ENCODE assay signal across 10 cellular contexts in the genomic region with DNA sequence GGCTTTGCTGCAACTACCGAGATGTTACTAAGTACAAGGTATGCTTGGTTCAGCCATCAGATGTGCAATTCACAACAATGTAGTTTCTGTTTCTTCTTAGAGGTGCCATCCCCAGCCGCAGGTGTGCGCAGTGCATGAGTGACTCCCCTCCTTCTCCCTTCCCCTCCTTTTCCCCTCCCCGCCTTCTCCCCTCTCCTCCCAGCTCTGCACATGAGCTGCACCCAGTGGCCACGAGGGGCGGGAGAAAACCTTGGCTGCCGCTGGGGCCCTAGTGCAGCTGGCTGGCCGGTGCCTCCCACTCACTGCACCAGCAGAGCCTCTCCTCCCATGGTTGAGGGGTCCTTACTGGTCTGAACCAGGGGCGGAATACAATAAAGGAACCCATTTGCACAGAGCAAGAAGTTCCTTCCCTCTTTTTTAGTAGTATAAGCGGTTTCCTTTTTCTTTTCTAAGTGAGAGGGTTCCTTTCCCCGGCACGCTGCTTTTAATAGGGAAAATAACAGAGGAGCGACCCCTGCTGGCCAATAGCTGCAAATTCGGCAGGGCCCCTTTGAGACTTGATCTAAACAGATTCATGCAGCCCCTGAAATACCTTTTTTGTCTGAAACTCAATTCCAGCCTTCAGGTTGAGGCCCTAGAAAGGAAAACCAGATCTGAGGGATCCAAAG. TPM values are rescaled to one million over a fixed set of nuclear protein-coding genes. Genes with fewer than 3 reads are reported as not detected.
A peak's percentile ranks its signal among the peaks of the same experiment; 100 is the strongest.
DNase-seq lines count a peak whose midpoint lies in the region; ATAC-seq and TF ChIP-seq lines count a peak whose summit lies in the region.
"Had no signal": no experiment of that assay in that cellular context is flagged by ENCODE, and none has a peak within 500 bp of the region (broad histone marks: within the 10 kb centered on the region; RNA-seq: fewer than 3 reads in every experiment).

No MANE protein-coding gene starts in this region.

- 71% methylated on average over 10 of the region's 14 CpGs for WGBS in mammary epithelial cell (ENCODE audit: low coverage, missing lambda C conversion rate)

- H3K27ac ChIP-seq in mammary epithelial cell (ENCODE audit: insufficient read depth, low read depth, low read length), result no peak overlapping the region
- H3K27ac ChIP-seq: esophagus muscularis mucosa had no signal

- CTCF ChIA-PET in mammary epithelial cell (lab: Charles Lee; ENCODE audit: low non-redundant PET), result interaction anchor here (0.6 to 1.4 kb wide), 2 partner anchors 40 to 41 kb away, joined by 3 to 5 read pairs; no protein-coding TSS in a partner anchor

- no peaks in the 10 kb centered on the region for H3K9me3 ChIP-seq in mammary epithelial cell (replicated peaks; ENCODE audit: insufficient read depth, low read length)

- peaks cover 6% of the 10 kb centered on the region for H3K9me3 Mint-ChIP-seq in neural crest cell

- no TSS peak for BruUV-seq in mammary epithelial cell (replicated peaks; lab: Mats Ljungman, UMichigan)

- in situ Hi-C loops in KBM-7 (cut with MboI; ENCODE audit: low pct_unique_long_range_greater_than_20kb, low sequenced_read_pairs), result no loop called here
- in situ Hi-C loops in mammary epithelial cell (cut with MboI; ENCODE audit: low sequenced_read_pairs in 2 of 2), result no loop called here

- no peaks in the 10 kb centered on the region for H3K36me3 ChIP-seq in mammary epithelial cell (ENCODE audit: insufficient read depth, low read length)
- H3K36me3 ChIP-seq: esophagus muscularis mucosa had no signal

- H2AFZ ChIP-seq in mammary epithelial cell (ENCODE audit: low read depth, low read length), result no peak overlapping the region

- no peak overlapping the region for H3K9ac ChIP-seq in mammary epithelial cell (ENCODE audit: insufficient read depth, low read length)

- H3K4me3 Mint-ChIP-seq in neural crest cell, result no peak overlapping the region

- no peak overlapping the region for H3K27ac Mint-ChIP-seq in neural crest cell (ENCODE audit: unreplicated experiment)

- intact Hi-C loops in mammary epithelial cell (cut with micrococcal nuclease), result loop anchor here (1.0 kb wide), 1 partner anchor 40 kb away; no protein-coding TSS in a partner anchor

- dilution Hi-C loops in mammary epithelial cell (cut with HindIII; ENCODE audit: low sequenced_read_pairs), result no loop called here

- peaks cover 6% of the 10 kb centered on the region for H3K27me3 Mint-ChIP-seq in neural crest cell (ENCODE audit: low read depth)

- H3K27me3 ChIP-seq in mammary epithelial cell (ENCODE audit: insufficient read depth, low read length), result no peaks in the 10 kb centered on the region

- no peaks in the 10 kb centered on the region for H3K79me2 ChIP-seq in mammary epithelial cell (ENCODE audit: insufficient read depth, low read length)

- no peaks in the 10 kb centered on the region for H3K4me1 Mint-ChIP-seq in neural crest cell

- no peak overlapping the region for H3K4me2 ChIP-seq in mammary epithelial cell (ENCODE audit: insufficient read depth, low read depth, low read length)

- no peak for ATAC-seq in HG02623 (IDR thresholded peaks at IDR 0.05; ENCODE audit: unreplicated experiment)

- peak; percentile 22 for DNase-seq in EL
- peak; percentile 56 for DNase-seq in KBM-7
- peak; percentile 7 for DNase-seq in mammary epithelial cell
- no peak for DNase-seq in neural crest cell (ENCODE audit: low read depth, low spot score)
- DNase-seq in mesenteric fat pad (ENCODE audit: low spot score), result no peak
- DNase-seq in putamen (ENCODE audit: low spot score), result no peak
- DNase-seq: substantia nigra had no signal

- H4K20me1 ChIP-seq in mammary epithelial cell (ENCODE audit: insufficient read depth, low read length), result no peaks in the 10 kb centered on the region

- TF ChIP-seq CTCF in mammary epithelial cell (conservative IDR thresholded peaks at IDR 0.05 in 1 of 2, IDR thresholded peaks at IDR 0.05 in 1 of 2; ENCODE audit: extremely low read depth in 1 of 2, insufficient read depth in 1 of 2, low read depth in 1 of 2, low read length in 2 of 2) (peak; percentile 49), neural crest cell (conservative IDR thresholded peaks at IDR 0.05) (peak; percentile 58)

- no peak overlapping the region for H3K4me3 ChIP-seq in mammary epithelial cell (replicated peaks in 1 of 3; ENCODE audit: insufficient read depth in 1 of 3, low read depth in 2 of 3, low read length in 3 of 3)
- H3K4me3 ChIP-seq: esophagus muscularis mucosa had no signal

- H3K4me1 ChIP-seq in mammary epithelial cell (ENCODE audit: insufficient read depth, low read length), result no peaks in the 10 kb centered on the region
- H3K4me1 ChIP-seq: esophagus muscularis mucosa had no signal

- H3K36me3 Mint-ChIP-seq in neural crest cell (ENCODE audit: low read depth), result no peaks in the 10 kb centered on the region

RNA-seq across cellular contexts. Expression of a gene that starts 7.8 kb away (rescaled TPM):
- not detected for total RNA-seq in mammary epithelial cell
- polyA plus RNA-seq in mammary epithelial cell, result not detected
- polyA minus RNA-seq in mammary epithelial cell, result not detected
- not detected in 2 replicates for total RNA-seq in neural crest cell
- not detected for total RNA-seq in mesenteric fat pad
- total RNA-seq: esophagus muscularis mucosa, pulmonary artery endothelial cell had no signal

RNA-seq across cellular contexts. Expression of a gene that starts 8.6 kb away (rescaled TPM):
- total RNA-seq in mammary epithelial cell (not detected), neural crest cell (not detected in 2 replicates), mesenteric fat pad (5.2 TPM)
- polyA plus RNA-seq in mammary epithelial cell, result not detected
- not detected for polyA minus RNA-seq in mammary epithelial cell

RNA-seq across cellular contexts. Expression of a gene that starts 22.6 kb away (rescaled TPM):
- total RNA-seq in mammary epithelial cell (not detected), neural crest cell (not detected in 2 replicates), mesenteric fat pad (61.1 TPM)
- polyA plus RNA-seq in mammary epithelial cell, result not detected
- polyA minus RNA-seq in mammary epithelial cell, result not detected

RNA-seq across cellular contexts. Expression of a gene that starts 27.8 kb away (rescaled TPM):
- total RNA-seq in mammary epithelial cell (not detected), neural crest cell (not detected in 2 replicates), mesenteric fat pad (not detected)
- not detected for polyA plus RNA-seq in mammary epithelial cell
- polyA minus RNA-seq in mammary epithelial cell, result not detected

RNA-seq across cellular contexts. Expression of a gene that starts 54.9 kb away (rescaled TPM):
- total RNA-seq in mammary epithelial cell, result not detected
- not detected for polyA plus RNA-seq in mammary epithelial cell
- polyA minus RNA-seq in mammary epithelial cell, result not detected
- not detected in 2 replicates for total RNA-seq in neural crest cell
- total RNA-seq in mesenteric fat pad, result 51.9 TPM
- total RNA-seq: pulmonary artery endothelial cell had no signal

Comparison
In these comparisons a context has a peak if more than half of its experiments do, and no peak if none do; other contexts are left out.
1. DNase-seq: peak in EL (single experiment), KBM-7 (single experiment) and mammary epithelial cell (single experiment); none in neural crest cell (single experiment), mesenteric fat pad (single experiment) and putamen (single experiment).
2. RNA of a gene that starts 22.6 kb away (total RNA-seq): 61.1 TPM in mesenteric fat pad (single experiment); not detected in neural crest cell and not detected in mammary epithelial cell; every median in the first group is over 10 times any median in the second.